2 cellular contexts compared by ENCODE assay signal in the genomic region with DNA sequence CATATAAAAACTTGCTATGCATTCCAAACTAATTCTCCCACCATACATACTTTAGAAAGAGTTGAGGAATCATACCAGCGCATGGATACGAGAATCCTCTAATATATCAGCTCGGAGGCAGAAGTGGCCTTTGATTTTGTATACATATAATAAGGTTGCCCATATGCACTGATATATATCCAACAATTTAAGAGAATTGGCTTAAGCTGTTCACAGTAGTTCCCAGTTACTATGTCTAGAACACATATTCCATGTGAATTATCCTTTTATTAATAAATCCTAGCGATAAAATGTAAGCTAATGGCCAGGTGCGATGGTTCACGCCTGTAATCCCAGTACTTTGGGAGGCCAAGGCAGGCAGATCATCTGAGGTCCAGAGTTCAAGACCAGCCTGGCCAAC.
TF ChIP-seq lines count a peak whose summit lies in the region.

No MANE protein-coding gene starts in this region.

TF ChIP-seq in HCT116, 20 proteins besides CTCF, POLR2A, EP300 and RAD21:
- TF ChIP-seq ELF1 (IDR thresholded peaks at IDR 0.05; ENCODE audit: borderline replicate concordance, low read depth) (no peak), FOSL1 (IDR thresholded peaks at IDR 0.05; ENCODE audit: low read depth) (no peak), POLR2AphosphoS5 (IDR thresholded peaks at IDR 0.05; ENCODE audit: low read depth, low read length) (no peak)
- TF ChIP-seq, protein P1, sequence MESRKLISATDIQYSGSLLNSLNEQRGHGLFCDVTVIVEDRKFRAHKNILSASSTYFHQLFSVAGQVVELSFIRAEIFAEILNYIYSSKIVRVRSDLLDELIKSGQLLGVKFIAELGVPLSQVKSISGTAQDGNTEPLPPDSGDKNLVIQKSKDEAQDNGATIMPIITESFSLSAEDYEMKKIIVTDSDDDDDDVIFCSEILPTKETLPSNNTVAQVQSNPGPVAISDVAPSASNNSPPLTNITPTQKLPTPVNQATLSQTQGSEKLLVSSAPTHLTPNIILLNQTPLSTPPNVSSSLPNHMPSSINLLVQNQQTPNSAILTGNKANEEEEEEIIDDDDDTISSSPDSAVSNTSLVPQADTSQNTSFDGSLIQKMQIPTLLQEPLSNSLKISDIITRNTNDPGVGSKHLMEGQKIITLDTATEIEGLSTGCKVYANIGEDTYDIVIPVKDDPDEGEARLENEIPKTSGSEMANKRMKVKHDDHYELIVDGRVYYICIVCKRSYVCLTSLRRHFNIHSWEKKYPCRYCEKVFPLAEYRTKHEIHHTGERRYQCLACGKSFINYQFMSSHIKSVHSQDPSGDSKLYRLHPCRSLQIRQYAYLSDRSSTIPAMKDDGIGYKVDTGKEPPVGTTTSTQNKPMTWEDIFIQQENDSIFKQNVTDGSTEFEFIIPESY (IDR thresholded peaks at IDR 0.05; ENCODE audit: extremely low read depth, insufficient replicate concordance, low read length), result no peak

TF ChIP-seq in HepG2, 621 proteins besides CTCF, POLR2A, EP300 and RAD21:
- TF ChIP-seq ZNF343 (CRISPR knock-in tag; IDR thresholded peaks at IDR 0.05) (no peak), ARID2 (CRISPR knock-in tag; IDR thresholded peaks at IDR 0.05; ENCODE audit: borderline replicate concordance) (0 out of 2 replicates have a peak, but pooled peaks have one; percentile 61), TOPORS (CRISPR knock-in tag; IDR thresholded peaks at IDR 0.05) (0 out of 2 replicates have a peak, but pooled peaks have one; percentile 51), ZNF558 (CRISPR knock-in tag; IDR thresholded peaks at IDR 0.05; ENCODE audit: borderline replicate concordance) (0 out of 2 replicates have a peak, but pooled peaks have one; percentile 45), SIX1 (CRISPR knock-in tag; IDR thresholded peaks at IDR 0.05; ENCODE audit: borderline replicate concordance) (no peak), SMYD3 (CRISPR knock-in tag; IDR thresholded peaks at IDR 0.05) (0 out of 2 replicates have a peak, but pooled peaks have one; percentile 46), RARG (CRISPR knock-in tag; IDR thresholded peaks at IDR 0.05; ENCODE audit: low read depth) (0 out of 2 replicates have a peak, but pooled peaks have one; percentile 36), ZNF775 (CRISPR knock-in tag; IDR thresholded peaks at IDR 0.05; ENCODE audit: borderline replicate concordance) (0 out of 2 replicates have a peak, but pooled peaks have one; percentile 34), PAWR (CRISPR knock-in tag; IDR thresholded peaks at IDR 0.05; ENCODE audit: borderline replicate concordance) (0 out of 2 replicates have a peak, but pooled peaks have one; percentile 29), ZNF766 (CRISPR knock-in tag; IDR thresholded peaks at IDR 0.05; ENCODE audit: borderline replicate concordance) (no peak)
- TF ChIP-seq, protein P2, sequence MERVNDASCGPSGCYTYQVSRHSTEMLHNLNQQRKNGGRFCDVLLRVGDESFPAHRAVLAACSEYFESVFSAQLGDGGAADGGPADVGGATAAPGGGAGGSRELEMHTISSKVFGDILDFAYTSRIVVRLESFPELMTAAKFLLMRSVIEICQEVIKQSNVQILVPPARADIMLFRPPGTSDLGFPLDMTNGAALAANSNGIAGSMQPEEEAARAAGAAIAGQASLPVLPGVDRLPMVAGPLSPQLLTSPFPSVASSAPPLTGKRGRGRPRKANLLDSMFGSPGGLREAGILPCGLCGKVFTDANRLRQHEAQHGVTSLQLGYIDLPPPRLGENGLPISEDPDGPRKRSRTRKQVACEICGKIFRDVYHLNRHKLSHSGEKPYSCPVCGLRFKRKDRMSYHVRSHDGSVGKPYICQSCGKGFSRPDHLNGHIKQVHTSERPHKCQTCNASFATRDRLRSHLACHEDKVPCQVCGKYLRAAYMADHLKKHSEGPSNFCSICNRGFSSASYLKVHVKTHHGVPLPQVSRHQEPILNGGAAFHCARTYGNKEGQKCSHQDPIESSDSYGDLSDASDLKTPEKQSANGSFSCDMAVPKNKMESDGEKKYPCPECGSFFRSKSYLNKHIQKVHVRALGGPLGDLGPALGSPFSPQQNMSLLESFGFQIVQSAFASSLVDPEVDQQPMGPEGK (CRISPR knock-in tag; IDR thresholded peaks at IDR 0.05), result 0 out of 2 replicates have a peak, but pooled peaks have one; percentile 10
- TF ChIP-seq, protein P3, sequence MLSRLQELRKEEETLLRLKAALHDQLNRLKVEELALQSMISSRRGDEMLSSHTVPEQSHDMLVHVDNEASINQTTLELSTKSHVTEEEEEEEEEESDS (CRISPR knock-in tag; IDR thresholded peaks at IDR 0.05; ENCODE audit: borderline replicate concordance), result 0 out of 2 replicates have a peak, but pooled peaks have one; percentile 69
